Comparison of ENCODE assay signal across 12 cellular contexts in the genomic region with DNA sequence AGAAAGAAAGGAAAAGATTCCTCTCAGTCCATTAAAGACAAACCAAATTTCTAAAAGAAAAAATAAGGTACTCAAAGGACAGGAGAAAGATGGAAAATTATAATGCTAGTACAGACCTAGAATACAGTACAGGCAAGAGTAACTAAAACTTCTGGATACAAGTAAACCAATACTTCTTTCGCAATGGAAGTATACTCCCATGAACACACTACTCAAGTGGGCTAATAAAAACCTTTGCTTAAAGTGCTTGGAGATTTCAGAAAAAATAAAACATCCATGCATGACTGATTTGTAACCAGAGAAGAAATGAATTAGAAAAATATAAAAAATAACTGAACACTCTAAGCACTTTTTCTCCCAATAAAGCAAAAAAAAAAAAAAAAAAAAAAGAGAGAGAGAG. TPM values are rescaled to one million over a fixed set of nuclear protein-coding genes. Genes with fewer than 3 reads are reported as not detected.
A peak's percentile ranks its signal among the peaks of the same experiment; 100 is the strongest.
DNase-seq lines count a peak whose midpoint lies in the region; ATAC-seq and TF ChIP-seq lines count a peak whose summit lies in the region.
"Had no signal": no experiment of that assay in that cellular context is flagged by ENCODE, and none has a peak within 500 bp of the region (broad histone marks: within the 10 kb centered on the region; RNA-seq: fewer than 3 reads in every experiment).

No MANE protein-coding gene starts in this region.

- H3K27ac ChIP-seq in CD8-positive, alpha-beta T cell (ENCODE audit: low read depth, low read length) = no peak overlapping the region
- H3K27ac ChIP-seq in HEK293 (ENCODE audit: extremely low read depth, low read depth, low read length) (no peak overlapping the region), vagina (no peak overlapping the region)

- no peaks in the 10 kb centered on the region for H3K27me3 Mint-ChIP-seq in CD8-positive, alpha-beta T cell (ENCODE audit: low read depth)
- H3K27me3 Mint-ChIP-seq in activated naive CD8-positive, alpha-beta T cell = no peaks in the 10 kb centered on the region
- peaks cover 0 to 4% (median 0%) of the 10 kb centered on the region in 5 donors for H3K27me3 Mint-ChIP-seq in naive thymus-derived CD8-positive, alpha-beta T cell

- POLR2A ChIA-PET in CD8-positive, alpha-beta T cell (lab: Charles Lee) = interaction anchor here (1.1 to 1.8 kb wide), 2 partner anchors 15 to 17 kb away, joined by 4 to 5 read pairs; no protein-coding TSS in a partner anchor
- POLR2A ChIA-PET in HEK293 (lab: Yijun Ruan, JAX) = no interaction called here
- POLR2A ChIA-PET in naive thymus-derived CD8-positive, alpha-beta T cell (lab: Charles Lee) = interaction anchor here (1.5 kb wide), 1 partner anchor 15 kb away, joined by 5 read pairs; no protein-coding TSS in a partner anchor

- H3K9me3 ChIP-seq in CD8-positive, alpha-beta T cell (ENCODE audit: low read length) = no peaks in the 10 kb centered on the region
- no peaks in the 10 kb centered on the region for H3K9me3 ChIP-seq in HEK293 (ENCODE audit: control insufficient read depth, insufficient read depth, low read depth, low read length)
- H3K9me3 ChIP-seq in vagina = no peaks in the 10 kb centered on the region

- TF ChIP-seq CTCF in CD8-positive, alpha-beta T cell (IDR thresholded peaks at IDR 0.05) = no peak
- TF ChIP-seq CTCF in HEK293 (tag by site-specific recombination; IDR thresholded peaks at IDR 0.05) = no peak
- TF ChIP-seq CTCF in vagina (IDR thresholded peaks at IDR 0.05) = no peak

- peak overlapping the region; percentile 90 for H3K27ac Mint-ChIP-seq in CD8-positive, alpha-beta T cell
- peak overlapping the region; percentile 99 for H3K27ac Mint-ChIP-seq in activated naive CD8-positive, alpha-beta T cell
- H3K27ac Mint-ChIP-seq in naive thymus-derived CD8-positive, alpha-beta T cell = peak overlapping the region; percentile 87 to 100 (median 98)

- intact Hi-C loops in CD8-positive, alpha-beta T cell (cut with DNase I, micrococcal nuclease) = loop anchor here (1.0 to 5.0 kb wide), 3 partner anchors 113 to 858 kb away; a partner anchor contains a TSS
- intact Hi-C loops in vagina (cut with DNase I) = no loop called here

- H3K9me3 Mint-ChIP-seq in CD8-positive, alpha-beta T cell = no peaks in the 10 kb centered on the region
- no peaks in the 10 kb centered on the region for H3K9me3 Mint-ChIP-seq in activated naive CD8-positive, alpha-beta T cell (ENCODE audit: low read depth)
- H3K9me3 Mint-ChIP-seq in naive thymus-derived CD8-positive, alpha-beta T cell = peaks cover 0 to 3% (median 0%) of the 10 kb centered on the region in 9 donors

- H3K4me1 Mint-ChIP-seq in CD8-positive, alpha-beta T cell (ENCODE audit: low read depth) = peaks cover 57% of the 10 kb centered on the region
- H3K4me1 Mint-ChIP-seq in activated naive CD8-positive, alpha-beta T cell (ENCODE audit: low read depth) = peaks cover 63% of the 10 kb centered on the region
- peaks cover 19 to 70% (median 63%) of the 10 kb centered on the region in 4 donors for H3K4me1 Mint-ChIP-seq in naive thymus-derived CD8-positive, alpha-beta T cell

- no peak for TF ChIP-seq POLR2A in vagina (IDR thresholded peaks at IDR 0.05)

- no peak for DNase-seq in CD8-positive, alpha-beta T cell
- no peak for DNase-seq in naive thymus-derived CD8-positive, alpha-beta T cell
- DNase-seq in vagina (ENCODE audit: extremely low spot score in 2 of 2) (no peak), cortex of kidney (lab: John Stamatoyannopoulos, UW) (no peak)
- DNase-seq: erythroblast; NCI-H1105 treated with DMSO at 0.1 percent for 48 hours; NCI-H524; stimulated activated naive CD4-positive, alpha-beta T cell had no signal

- peaks cover 55% of the 10 kb centered on the region for H3K4me1 ChIP-seq in CD8-positive, alpha-beta T cell (ENCODE audit: insufficient read depth, low read length)
- H3K4me1 ChIP-seq in HEK293 (ENCODE audit: control insufficient read depth, insufficient read depth, low read length) (peaks cover 20% of the 10 kb centered on the region), vagina (peaks cover 34% of the 10 kb centered on the region)

- peak overlapping the region; percentile 91 for H3K4me3 Mint-ChIP-seq in CD8-positive, alpha-beta T cell
- H3K4me3 Mint-ChIP-seq in activated naive CD8-positive, alpha-beta T cell = peak overlapping the region; percentile 100
- H3K4me3 Mint-ChIP-seq in naive thymus-derived CD8-positive, alpha-beta T cell = peak overlapping the region; percentile 70 to 100 (median 98)

- H3K36me3 Mint-ChIP-seq in CD8-positive, alpha-beta T cell = peaks cover 46% of the 10 kb centered on the region
- H3K36me3 Mint-ChIP-seq in activated naive CD8-positive, alpha-beta T cell = peaks cover 9% of the 10 kb centered on the region
- H3K36me3 Mint-ChIP-seq in naive thymus-derived CD8-positive, alpha-beta T cell = peaks cover 10 to 42% (median 14%) of the 10 kb centered on the region in 3 donors

- H3K27me3 ChIP-seq in CD8-positive, alpha-beta T cell (ENCODE audit: insufficient read depth, low read length) = no peaks in the 10 kb centered on the region
- H3K27me3 ChIP-seq in vagina = no peaks in the 10 kb centered on the region

- peak overlapping the region; percentile 1 for H3K4me3 ChIP-seq in CD8-positive, alpha-beta T cell (ENCODE audit: low read depth, low read length)
- H3K4me3 ChIP-seq in HEK293 (ENCODE audit: low read depth, low read length) (no peak overlapping the region), vagina (no peak overlapping the region)

- no peak for ATAC-seq in CD8-positive, alpha-beta T cell
- no peak for ATAC-seq in naive thymus-derived CD8-positive, alpha-beta T cell
- no peak for ATAC-seq in GM19035 (IDR thresholded peaks at IDR 0.05; ENCODE audit: unreplicated experiment)

- H3K36me3 ChIP-seq in CD8-positive, alpha-beta T cell (ENCODE audit: insufficient read depth, low read length) = peaks cover 4% of the 10 kb centered on the region
- H3K36me3 ChIP-seq in HEK293 (ENCODE audit: control insufficient read depth in 2 of 2, insufficient read depth in 1 of 2, low read length in 2 of 2) (peaks cover 9 to 11% of the 10 kb centered on the region in 2 experiments; a peak in 2 of 3 replicates), vagina (no peaks in the 10 kb centered on the region)

- CTCF ChIA-PET in CD8-positive, alpha-beta T cell (lab: Charles Lee) = interaction anchor here (3.4 kb wide), 1 partner anchor 12 kb away, joined by 24 read pairs; no protein-coding TSS in a partner anchor
- CTCF ChIA-PET in HEK293 (lab: Yijun Ruan, JAX) = interaction anchor here (0.6 kb wide), 1 partner anchor 9 kb away, joined by 4 read pairs; no protein-coding TSS in a partner anchor

TF ChIP-seq in HEK293, 187 proteins besides CTCF, POLR2A, EP300 and RAD21:
- TF ChIP-seq, protein P1, sequence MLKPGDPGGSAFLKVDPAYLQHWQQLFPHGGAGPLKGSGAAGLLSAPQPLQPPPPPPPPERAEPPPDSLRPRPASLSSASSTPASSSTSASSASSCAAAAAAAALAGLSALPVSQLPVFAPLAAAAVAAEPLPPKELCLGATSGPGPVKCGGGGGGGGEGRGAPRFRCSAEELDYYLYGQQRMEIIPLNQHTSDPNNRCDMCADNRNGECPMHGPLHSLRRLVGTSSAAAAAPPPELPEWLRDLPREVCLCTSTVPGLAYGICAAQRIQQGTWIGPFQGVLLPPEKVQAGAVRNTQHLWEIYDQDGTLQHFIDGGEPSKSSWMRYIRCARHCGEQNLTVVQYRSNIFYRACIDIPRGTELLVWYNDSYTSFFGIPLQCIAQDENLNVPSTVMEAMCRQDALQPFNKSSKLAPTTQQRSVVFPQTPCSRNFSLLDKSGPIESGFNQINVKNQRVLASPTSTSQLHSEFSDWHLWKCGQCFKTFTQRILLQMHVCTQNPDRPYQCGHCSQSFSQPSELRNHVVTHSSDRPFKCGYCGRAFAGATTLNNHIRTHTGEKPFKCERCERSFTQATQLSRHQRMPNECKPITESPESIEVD (tag by site-specific recombination; IDR thresholded peaks at IDR 0.05) = peak; percentile 79
- TF ChIP-seq KLF9 (tag by site-specific recombination; IDR thresholded peaks at IDR 0.05; ENCODE audit: low read depth) = no peak

RNA-seq across cellular contexts. Expression of a gene that starts 3.5 kb away (rescaled TPM):
- 10 to 100 TPM; 42.3 to 43.8 TPM for total RNA-seq in CD8-positive, alpha-beta T cell
- 10 to 100 TPM; 65.7 to 69.7 TPM for total RNA-seq in naive thymus-derived CD8-positive, alpha-beta T cell
- 10 to 100 TPM; 20.6 to 38.2 (median 24.3) TPM for polyA plus RNA-seq in naive thymus-derived CD8-positive, alpha-beta T cell
- 11.3 TPM for total RNA-seq in vagina

RNA-seq across cellular contexts. Expression of a gene that starts 4.5 kb away (rescaled TPM):
- total RNA-seq in CD8-positive, alpha-beta T cell = 100 to 1,000 TPM; 200 to 205 TPM
- total RNA-seq in naive thymus-derived CD8-positive, alpha-beta T cell = 10 to 100 TPM; 87.8 to 88.9 TPM
- 10 to 100 TPM; 38.3 to 64.4 (median 43.0) TPM for polyA plus RNA-seq in naive thymus-derived CD8-positive, alpha-beta T cell
- total RNA-seq in vagina = 48.9 TPM

RNA-seq across cellular contexts. Expression of a gene that starts 34.8 kb away (rescaled TPM):
- total RNA-seq in CD8-positive, alpha-beta T cell = 1 to 10 TPM; 3.7 TPM
- total RNA-seq in naive thymus-derived CD8-positive, alpha-beta T cell = under 1 TPM; 0.23 to 0.49 TPM
- polyA plus RNA-seq in naive thymus-derived CD8-positive, alpha-beta T cell = under 1 TPM; 0.05 to 0.38 (median 0.07) TPM
- 0.49 TPM for total RNA-seq in vagina

RNA-seq across cellular contexts. Expression of a gene that starts 40.5 kb away (rescaled TPM):
- 1 to 10 TPM; 2.1 to 2.6 TPM for total RNA-seq in CD8-positive, alpha-beta T cell
- 1 to 10 TPM; 2.3 TPM for total RNA-seq in naive thymus-derived CD8-positive, alpha-beta T cell
- 1 to 10 TPM in 1 of 3 donors, under 1 TPM in 1, not detected in 1; 0.30 to 1.2 TPM for polyA plus RNA-seq in naive thymus-derived CD8-positive, alpha-beta T cell
- total RNA-seq in vagina = 47.4 TPM

RNA-seq across cellular contexts. Expression of a gene that starts 49.7 kb away (rescaled TPM):
- total RNA-seq in CD8-positive, alpha-beta T cell = under 1 TPM in 1 of 2 experiments, not detected in 1; 0.22 TPM
- total RNA-seq in naive thymus-derived CD8-positive, alpha-beta T cell = not detected
- not detected for polyA plus RNA-seq in naive thymus-derived CD8-positive, alpha-beta T cell
- total RNA-seq in vagina = not detected
- total RNA-seq: SK-MEL-5 had no signal
